In genomic region chr9:94805585-94805984, GRCh38 we compare ENCODE assay signal across 8 cellular contexts.
DNase-seq lines count a peak whose midpoint lies in the region; ATAC-seq and TF ChIP-seq lines count a peak whose summit lies in the region.

No MANE protein-coding gene starts in this region.

- ATAC-seq in lung (ENCODE audit: insufficient read depth, low FRiP score) (peak; percentile 79), GM18502 (IDR thresholded peaks at IDR 0.05; ENCODE audit: poor library complexity, unreplicated experiment) (no peak), GM19463 (IDR thresholded peaks at IDR 0.05; ENCODE audit: unreplicated experiment) (no peak), HG02759 (IDR thresholded peaks at IDR 0.05; ENCODE audit: unreplicated experiment) (no peak)

- WGBS in lung, 2 donors: 9 to 11% methylated on average over 3 of the region's 3 CpGs

- no peaks in the 10 kb centered on the region for H3K27me3 Mint-ChIP-seq in brain

- peaks cover 7 to 15% of the 10 kb centered on the region in 2 donors for H3K4me1 ChIP-seq in lung (ENCODE audit: control insufficient read depth in 2 of 2, insufficient read depth in 2 of 2, low read length in 2 of 2)

- TF ChIP-seq CTCF in brain (conservative IDR thresholded peaks at IDR 0.05) (no peak), lung (IDR thresholded peaks at IDR 0.05; ENCODE audit: control extremely low read depth, extremely low read depth) (no peak)

- H3K9me3 ChIP-seq in lung (ENCODE audit: control insufficient read depth in 2 of 2, insufficient read depth in 1 of 2, low read length in 1 of 2): no peaks in the 10 kb centered on the region

- no peak overlapping the region for H3K4me3 ChIP-seq in lung

- peaks cover 0 to 8% of the 10 kb centered on the region in 2 donors for H3K36me3 ChIP-seq in lung (ENCODE audit: control insufficient read depth in 2 of 2, insufficient read depth in 2 of 2, low read length in 2 of 2)

- H3K27ac ChIP-seq in lung (ENCODE audit: low read depth in 1 of 2, low read length in 1 of 2): no peak overlapping the region

- peak overlapping the region in 1 of 5 experiments; percentile 73 for H3K4me3 Mint-ChIP-seq in brain

- H3K36me3 Mint-ChIP-seq in brain: peaks cover 42% of the 10 kb centered on the region

- no peaks in the 10 kb centered on the region for H3K9me3 Mint-ChIP-seq in brain

- H3K27ac Mint-ChIP-seq in brain: peak overlapping the region in 3 of 5 experiments; percentile 85 to 91 (median 87)

- H3K4me1 Mint-ChIP-seq in brain: peaks cover 67% of the 10 kb centered on the region

- peak; percentile 92 for DNase-seq in A172 (ENCODE audit: low spot score)
- DNase-seq in M059J (ENCODE audit: low read depth): peak; percentile 98
- peak; percentile 54 for DNase-seq in lung (ENCODE audit: low spot score)
- DNase-seq in middle frontal gyrus (ENCODE audit: extremely low spot score, low spot score): no peak

- no peaks in the 10 kb centered on the region for H3K27me3 ChIP-seq in lung (ENCODE audit: control insufficient read depth, insufficient read depth)
